Comparison of ENCODE assay signal across 9 cellular contexts in genomic region chr15:40471778-40472130, GRCh38. TPM values are rescaled to one million over a fixed set of nuclear protein-coding genes. Genes with fewer than 3 reads are reported as not detected.
DNase-seq lines count a peak whose midpoint lies in the region; ATAC-seq, FAIRE-seq and TF ChIP-seq lines count a peak whose summit lies in the region.
"Had no signal": no experiment of that assay in that cellular context is flagged by ENCODE, and none has a peak within 500 bp of the region (broad histone marks: within the 10 kb centered on the region; RNA-seq: fewer than 3 reads in every experiment).

No MANE protein-coding gene starts in this region.

- H3K27me3 Mint-ChIP-seq in activated CD8-positive, alpha-beta T cell treated with anti-CD3 and anti-CD28 coated beads for 36 hours: no peaks in the 10 kb centered on the region

- peak; percentile 21 for ATAC-seq in HG03354 (IDR thresholded peaks at IDR 0.05; ENCODE audit: poor library complexity, severe bottlenecking, unreplicated experiment)
- ATAC-seq in activated CD8-positive, alpha-beta T cell treated with anti-CD3 and anti-CD28 coated beads for 36 hours: peak; percentile 40
- peak; percentile 34 for ATAC-seq in foreskin keratinocyte
- peak; percentile 9 to 34 (median 28) for ATAC-seq in pancreas
- no peak for ATAC-seq in GM21447 (IDR thresholded peaks at IDR 0.05; ENCODE audit: unreplicated experiment)

- H3K27ac ChIP-seq in foreskin keratinocyte (no peak overlapping the region), pancreas (peak overlapping the region; percentile 62 to 88 (median 78))

- H3K4me1 Mint-ChIP-seq in activated CD8-positive, alpha-beta T cell treated with anti-CD3 and anti-CD28 coated beads for 36 hours (ENCODE audit: low read depth): peaks cover 31% of the 10 kb centered on the region

- CTCF ChIA-PET in activated CD8-positive, alpha-beta T cell treated with anti-CD3 and anti-CD28 coated beads for 36 hours (lab: Charles Lee): interaction anchor here (0.8 kb wide), 1 partner anchor 50 kb away, joined by 4 read pairs; no protein-coding TSS in a partner anchor

- H3K27ac Mint-ChIP-seq in activated CD8-positive, alpha-beta T cell treated with anti-CD3 and anti-CD28 coated beads for 36 hours: peak overlapping the region; percentile 85

- H3K36me3 Mint-ChIP-seq in activated CD8-positive, alpha-beta T cell treated with anti-CD3 and anti-CD28 coated beads for 36 hours (ENCODE audit: low read depth): peaks cover 2% of the 10 kb centered on the region

- DNase-seq in NOMO-1 (lab: John Stamatoyannopoulos, UW; ENCODE audit: unreplicated experiment in 2 of 2) (peak; percentile 38 to 57), NOMO-1 treated with DMSO at 0.1 percent for 48 hours (lab: John Stamatoyannopoulos, UW; ENCODE audit: unreplicated experiment) (no peak), foreskin keratinocyte (no peak), pancreas (peak in 2 of 6 donors; percentile 45 to 46), dermis blood vessel endothelial cell (no peak)
- no peak for DNase-seq in activated CD8-positive, alpha-beta T cell treated with anti-CD3 and anti-CD28 coated beads for 36 hours

- H3K9me3 Mint-ChIP-seq in activated CD8-positive, alpha-beta T cell treated with anti-CD3 and anti-CD28 coated beads for 36 hours: no peaks in the 10 kb centered on the region

- peaks cover 0 to under 1% (median 0%) of the 10 kb centered on the region in 3 donors for H3K36me3 ChIP-seq in pancreas

- intact Hi-C loops in activated CD8-positive, alpha-beta T cell treated with anti-CD3 and anti-CD28 coated beads for 36 hours (cut with micrococcal nuclease): no loop called here
- intact Hi-C loops in pancreas (cut with DNase I): no loop called here

- FAIRE-seq in pancreas (lab: Jason Lieb, UNC): no peak
- FAIRE-seq: colon had no signal

- peak overlapping the region; percentile 62 to 84 (median 74) for H3K4me3 ChIP-seq in pancreas

- H3K4me3 Mint-ChIP-seq in activated CD8-positive, alpha-beta T cell treated with anti-CD3 and anti-CD28 coated beads for 36 hours: peak overlapping the region; percentile 83

- POLR2A ChIA-PET in activated CD8-positive, alpha-beta T cell treated with anti-CD3 and anti-CD28 coated beads for 36 hours (lab: Charles Lee): interaction anchor here (0.8 to 1.5 kb wide), 2 partner anchors 32 to 644 kb away, joined by 3 read pairs; partner anchors contain the start of gene INO80

- H3K9me3 ChIP-seq in pancreas: no peaks in the 10 kb centered on the region

- no peak for TF ChIP-seq CTCF in activated CD8-positive, alpha-beta T cell treated with anti-CD3 and anti-CD28 coated beads for 36 hours (IDR thresholded peaks at IDR 0.05)
- no peak for TF ChIP-seq CTCF in foreskin keratinocyte (conservative IDR thresholded peaks at IDR 0.05)
- TF ChIP-seq CTCF in pancreas (IDR thresholded peaks at IDR 0.05): no peak

- WGBS in pancreas, 2 donors: 6 to 8% methylated on average over 18 of the region's 18 CpGs

- H3K27me3 ChIP-seq in foreskin keratinocyte (peaks cover 3% of the 10 kb centered on the region), pancreas (no peaks in the 10 kb centered on the region)

- H3K4me1 ChIP-seq in foreskin keratinocyte: no peaks in the 10 kb centered on the region
- peaks cover 0 to 7% (median 0%) of the 10 kb centered on the region in 3 donors for H3K4me1 ChIP-seq in pancreas

RNA-seq across cellular contexts. Expression of gene CHST14, which starts 1.0 kb away (rescaled TPM):
- 1 to 10 TPM; 4.3 to 5.1 TPM for total RNA-seq in activated CD8-positive, alpha-beta T cell treated with anti-CD3 and anti-CD28 coated beads for 36 hours
- 5.5 and 6.2 TPM in 2 replicates for total RNA-seq in foreskin keratinocyte
- 9.0 and 10.5 TPM in 2 replicates for polyA plus RNA-seq in foreskin keratinocyte
- 1 to 10 TPM; 3.1 to 8.9 (median 4.1) TPM for total RNA-seq in pancreas
- 1 to 10 TPM; 4.0 to 6.1 TPM for polyA plus RNA-seq in pancreas
- 11.7 and 19.7 TPM in 2 replicates for total RNA-seq in dermis blood vessel endothelial cell

RNA-seq across cellular contexts. Expression of gene BAHD1, which starts 31.0 kb away (rescaled TPM):
- 10 to 100 TPM; 14.7 to 17.6 TPM for total RNA-seq in activated CD8-positive, alpha-beta T cell treated with anti-CD3 and anti-CD28 coated beads for 36 hours
- 12.4 and 13.2 TPM in 2 replicates for total RNA-seq in foreskin keratinocyte
- polyA plus RNA-seq in foreskin keratinocyte: 7.4 and 7.8 TPM in 2 replicates
- total RNA-seq in pancreas: 10 to 100 TPM in 4 of 6 donors, 1 to 10 TPM in 2; 8.0 to 16.3 (median 10.7) TPM
- 10 to 100 TPM in 1 of 2 donors, 1 to 10 TPM in 1; 9.7 to 13.1 TPM for polyA plus RNA-seq in pancreas
- 9.5 and 12.0 TPM in 2 replicates for total RNA-seq in dermis blood vessel endothelial cell

Comparison
In these comparisons a context has a peak if more than half of its experiments do, and no peak if none do; other contexts are left out.
1. DNase-seq: peak in NOMO-1 (2 of 2); none in NOMO-1 treated with DMSO at 0.1 percent for 48 hours (single experiment), activated CD8-positive, alpha-beta T cell treated with anti-CD3 and anti-CD28 coated beads for 36 hours (single experiment), foreskin keratinocyte (0 of 2) and dermis blood vessel endothelial cell (single experiment).